Comparison of ENCODE assay signal across 1 cellular context in genomic region chr2:107068502-107068901, GRCh38.
TF ChIP-seq lines count a peak whose summit lies in the region.

No MANE protein-coding gene starts in this region.

TF ChIP-seq in GM23338, 12 proteins besides CTCF, POLR2A, EP300 and RAD21 (continued from another document):
- TF ChIP-seq JUNB (IDR thresholded peaks at IDR 0.05; ENCODE audit: unreplicated experiment) (no peak), STAT1 (IDR thresholded peaks at IDR 0.05; ENCODE audit: unreplicated experiment) (no peak), EZH2phosphoT487 (IDR thresholded peaks at IDR 0.05; ENCODE audit: unreplicated experiment) (no peak)
